ENCODE assay signal across 18 cellular contexts in genomic region chr14:60002819-60003492, GRCh38.
DNase-seq lines count a peak whose midpoint lies in the region; ATAC-seq and TF ChIP-seq lines count a peak whose summit lies in the region.
"Had no signal": no experiment of that assay in that cellular context is flagged by ENCODE, and none has a peak within 500 bp of the region (broad histone marks: within the 10 kb centered on the region; RNA-seq: fewer than 3 reads in every experiment).

No MANE protein-coding gene starts in this region.

- H3K4me1 ChIP-seq in uterus = no peaks in the 10 kb centered on the region
- no peaks in the 10 kb centered on the region for H3K4me1 ChIP-seq in left lung
- H3K4me1 ChIP-seq: upper lobe of left lung had no signal

- H3K27me3 ChIP-seq in uterus (no peaks in the 10 kb centered on the region), left lung (no peaks in the 10 kb centered on the region)
- H3K27me3 ChIP-seq: neutrophil, upper lobe of left lung had no signal

- TF ChIP-seq CTCF in uterus (IDR thresholded peaks at IDR 0.05) = no peak
- TF ChIP-seq CTCF in left lung (IDR thresholded peaks at IDR 0.05) = no peak

- H3K36me3 ChIP-seq in uterus (no peaks in the 10 kb centered on the region), left lung (no peaks in the 10 kb centered on the region)
- H3K36me3 ChIP-seq: neutrophil, upper lobe of left lung had no signal

- DNase-seq in NCI-H748 (lab: John Stamatoyannopoulos, UW; ENCODE audit: unreplicated experiment) (peak; percentile 6), NCI-H748 treated with DMSO at 0.1 percent for 48 hours (lab: John Stamatoyannopoulos, UW) (no peak), head of caudate nucleus (peak in 24 of 42 donors; percentile 2 to 45 (median 10)), mucosa of gallbladder (ENCODE audit: low spot score) (peak; percentile 66), uterus (peak; percentile 16 to 23), left lung (no peak), SKM-1 (lab: John Stamatoyannopoulos, UW; ENCODE audit: unreplicated experiment) (no peak)
- no peak for DNase-seq in stimulated activated CD4-positive, alpha-beta T cell treated with anti-CD3 and anti-CD28 coated beads, Interleukin-1b, Interleukin-23, amount 100 ng/mL, for 48 hours
- DNase-seq: activated CD4-positive, alpha-beta T cell treated with anti-CD3 and anti-CD28 coated beads, Interleukin-2, amount 50 U/mL, for 4 hours; activated naive CD8-positive, alpha-beta T cell treated with anti-CD3 and anti-CD28 coated beads, Interleukin-2, amount 50 U/mL, for 24 hours; CD4-positive, CD25-positive, alpha-beta regulatory T cell; endodermal cell; GM23248; NCI-H1694 treated with DMSO at 0.1 percent for 48 hours; stimulated activated naive B cell treated with anti-CD40 and anti-IgM and Interleukin-4, amounts not matched to agents 10 μg/mL and 1 μg/mL and 100 μg/mL, for 72 hours; upper lobe of left lung had no signal

- intact Hi-C loops in head of caudate nucleus (cut with DNase I) (no loop called here), uterus (cut with DNase I; ENCODE audit: low total_unique reads) (no loop called here), left lung (cut with DNase I) (no loop called here)

- H3K27ac ChIP-seq in uterus (no peak overlapping the region), left lung (no peak overlapping the region)
- H3K27ac ChIP-seq: GM23248, neutrophil, upper lobe of left lung had no signal

- no peak overlapping the region for H3K4me3 ChIP-seq in uterus
- no peak overlapping the region for H3K4me3 ChIP-seq in left lung
- H3K4me3 ChIP-seq: GM23248, smooth muscle cell, upper lobe of left lung had no signal

- H3K9me3 ChIP-seq in uterus = no peaks in the 10 kb centered on the region
- no peaks in the 10 kb centered on the region for H3K9me3 ChIP-seq in left lung
- H3K9me3 ChIP-seq: neutrophil, upper lobe of left lung had no signal

- ATAC-seq in left lung = no peak
- ATAC-seq: activated naive CD8-positive, alpha-beta T cell treated with anti-CD3 and anti-CD28 coated beads, Interleukin-2, amount 50 U/mL, for 24 hours; stimulated activated naive B cell treated with anti-CD40 and anti-IgM and Interleukin-4, amounts not matched to agents 10 μg/mL and 1 μg/mL and 100 μg/mL, for 72 hours had no signal

- no peak for TF ChIP-seq POLR2A in uterus (IDR thresholded peaks at IDR 0.05)

Comparison
In these comparisons a context has a peak if more than half of its experiments do, and no peak if none do; other contexts are left out.
1. DNase-seq: peak in NCI-H748 (single experiment), head of caudate nucleus (24 of 42), mucosa of gallbladder (single experiment) and uterus (2 of 2); none in NCI-H748 treated with DMSO at 0.1 percent for 48 hours (single experiment), left lung (0 of 2), stimulated activated CD4-positive, alpha-beta T cell treated with anti-CD3 and anti-CD28 coated beads, Interleukin-1b, Interleukin-23, amount 100 ng/mL, for 48 hours (single experiment) and SKM-1 (single experiment).